In the genomic region with DNA sequence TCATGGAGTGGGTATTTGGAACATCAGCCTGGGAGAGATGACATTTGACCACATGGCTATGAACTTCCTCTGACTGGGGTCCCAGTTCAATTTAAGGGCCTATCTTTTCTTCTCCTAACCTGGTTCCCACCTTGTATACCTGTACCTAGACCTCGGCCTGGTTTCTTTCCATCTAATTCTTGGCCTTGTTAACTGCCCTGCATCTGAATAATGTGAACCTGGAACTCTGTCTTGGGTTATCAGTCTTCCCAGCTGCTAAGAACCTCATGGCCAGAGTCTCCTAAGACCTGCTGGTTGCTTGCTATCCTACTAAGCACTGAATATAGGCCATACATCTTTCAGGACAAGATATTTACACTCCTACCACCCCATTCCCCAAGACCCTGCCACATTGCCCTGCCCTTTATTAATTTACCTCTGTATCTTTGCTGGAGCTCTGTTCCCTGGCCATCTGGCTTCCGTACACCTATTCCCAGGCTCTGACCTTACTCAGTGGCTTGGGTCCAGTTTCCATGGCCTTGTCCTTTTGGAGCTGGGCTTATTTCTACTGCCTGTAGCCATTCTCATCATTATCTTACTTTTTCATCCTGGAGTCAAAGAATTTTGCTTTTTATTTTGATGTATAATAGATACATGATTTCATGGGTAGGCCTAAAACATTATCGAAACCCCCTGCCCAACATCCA, we compare ENCODE assay signal across 21 cellular contexts. TPM values are rescaled to one million over a fixed set of nuclear protein-coding genes. Genes with fewer than 3 reads are reported as not detected.
DNase-seq lines count a peak whose midpoint lies in the region; ATAC-seq and TF ChIP-seq lines count a peak whose summit lies in the region.
"Had no signal": no experiment of that assay in that cellular context is flagged by ENCODE, and none has a peak within 500 bp of the region (broad histone marks: within the 10 kb centered on the region; RNA-seq: fewer than 3 reads in every experiment).

No MANE protein-coding gene starts in this region.

- peaks cover 16% of the 10 kb centered on the region for H3K4me1 Mint-ChIP-seq in activated CD8-positive, alpha-beta memory T cell treated with anti-CD3 and anti-CD28 coated beads, Interleukin-2, amount 10 ng/mL, durations not matched to agents 7 days and 5 days
- H3K4me1 Mint-ChIP-seq in GM23338 (peaks cover 38% of the 10 kb centered on the region), WTC11 (peaks cover 10% of the 10 kb centered on the region)

- WGBS in liver = 77% methylated on average over 3 of the region's 3 CpGs

- H3K4me3 ChIP-seq in GM23338 (no peak overlapping the region), liver (ENCODE audit: low read depth in 1 of 3, low read length in 3 of 3) (no peak overlapping the region)
- H3K4me3 ChIP-seq: A549 had no signal

- no peak for TF ChIP-seq RAD21 in liver (IDR thresholded peaks at IDR 0.05)

- no peak overlapping the region for H3K4me3 Mint-ChIP-seq in activated CD8-positive, alpha-beta memory T cell treated with anti-CD3 and anti-CD28 coated beads, Interleukin-2, amount 10 ng/mL, durations not matched to agents 7 days and 5 days
- H3K4me3 Mint-ChIP-seq in GM23338 (no peak overlapping the region; the same call in 2 of the 3 replicates), WTC11 (no peak overlapping the region)
- H3K4me3 Mint-ChIP-seq: CD4-positive, alpha-beta memory T cell had no signal

- H3K9me2 ChIP-seq in GM23338 (ENCODE audit: insufficient read depth) = no peaks in the 10 kb centered on the region

- H3K36me3 Mint-ChIP-seq in activated CD8-positive, alpha-beta memory T cell treated with anti-CD3 and anti-CD28 coated beads, Interleukin-2, amount 10 ng/mL, durations not matched to agents 7 days and 5 days = peaks cover 58% of the 10 kb centered on the region
- peaks cover 100% of the 10 kb centered on the region for H3K36me3 Mint-ChIP-seq in GM23338 (ENCODE audit: low read depth)
- H3K36me3 Mint-ChIP-seq in WTC11 = peaks cover 77% of the 10 kb centered on the region

- H3K27me3 Mint-ChIP-seq in activated CD8-positive, alpha-beta memory T cell treated with anti-CD3 and anti-CD28 coated beads, Interleukin-2, amount 10 ng/mL, durations not matched to agents 7 days and 5 days = no peaks in the 10 kb centered on the region
- peaks cover 11% of the 10 kb centered on the region for H3K27me3 Mint-ChIP-seq in GM23338 (ENCODE audit: insufficient read depth, low read depth, poor library complexity)
- no peaks in the 10 kb centered on the region for H3K27me3 Mint-ChIP-seq in WTC11 (ENCODE audit: low read depth)
- H3K27me3 Mint-ChIP-seq: CD4-positive, alpha-beta memory T cell had no signal

- ATAC-seq in activated CD8-positive, alpha-beta memory T cell treated with anti-CD3 and anti-CD28 coated beads, Interleukin-2, amount 10 ng/mL, durations not matched to agents 7 days and 5 days = no peak
- ATAC-seq in GM23338 = no peak
- no peak for ATAC-seq in WTC11
- ATAC-seq: A549, PC-3 had no signal

- H3K9ac ChIP-seq in liver (ENCODE audit: low read depth in 1 of 2, low read length in 2 of 2) = no peak overlapping the region

- peaks cover 82% of the 10 kb centered on the region for H4K20me1 ChIP-seq in GM23338 (replicated peaks; ENCODE audit: insufficient read depth)

- H2AFZ ChIP-seq in GM23338 = no peak overlapping the region

- H3K27me3 ChIP-seq in GM23338 (ENCODE audit: insufficient read depth) (no peaks in the 10 kb centered on the region), liver (ENCODE audit: control insufficient read depth in 4 of 4, insufficient read depth in 4 of 4, low read length in 3 of 4) (no peaks in the 10 kb centered on the region)

- no peak overlapping the region for H3K27ac ChIP-seq in GM23338 (ENCODE audit: low read depth)
- H3K27ac ChIP-seq in liver (ENCODE audit: low read depth in 1 of 2, low read length in 2 of 2) = no peak overlapping the region
- H3K27ac ChIP-seq: A549 had no signal

- TF ChIP-seq CTCF in GM23338 (conservative IDR thresholded peaks at IDR 0.05; ENCODE audit: low read depth in 2 of 2) (no peak), WTC11 (IDR thresholded peaks at IDR 0.05) (no peak), liver (IDR thresholded peaks at IDR 0.05; ENCODE audit: low read depth, low read length, missing input control) (no peak)

- H3K9me3 ChIP-seq in liver (ENCODE audit: control insufficient read depth in 4 of 4, low read length in 3 of 4) = no peaks in the 10 kb centered on the region
- H3K9me3 ChIP-seq: A549 had no signal

- no peaks in the 10 kb centered on the region for H3K9me3 Mint-ChIP-seq in activated CD8-positive, alpha-beta memory T cell treated with anti-CD3 and anti-CD28 coated beads, Interleukin-2, amount 10 ng/mL, durations not matched to agents 7 days and 5 days (ENCODE audit: low read depth)
- H3K9me3 Mint-ChIP-seq in GM23338 (peaks cover 3% of the 10 kb centered on the region; the same call in 2 of the 3 replicates), WTC11 (no peaks in the 10 kb centered on the region)
- H3K9me3 Mint-ChIP-seq: CD4-positive, alpha-beta memory T cell had no signal

- peaks cover 100% of the 10 kb centered on the region for H3K79me2 ChIP-seq in GM23338 (replicated peaks; ENCODE audit: insufficient read depth)

- DNase-seq in activated CD8-positive, alpha-beta memory T cell treated with anti-CD3 and anti-CD28 coated beads, Interleukin-2, amount 10 ng/mL, durations not matched to agents 7 days and 5 days = no peak
- no peak for DNase-seq in activated CD8-positive, alpha-beta memory T cell treated with anti-CD3 and anti-CD28 coated beads, Interleukin-2, amount 50 U/mL, for 48 hours
- DNase-seq in GM23338 (ENCODE audit: low spot score) = no peak
- DNase-seq in WTC11 (ENCODE audit: low spot score) = no peak
- no peak for DNase-seq in NCI-H1436 (lab: John Stamatoyannopoulos, UW)
- no peak for DNase-seq in cerebellar cortex (ENCODE audit: low spot score)
- DNase-seq: C1 segment of cervical spinal cord; CD4-positive, alpha-beta memory T cell; COR-L47; DMS53; Karpas-422; NCI-H1092 treated with DMSO at 0.1 percent for 48 hours; NCI-H1436 treated with DMSO at 0.1 percent for 48 hours; NCI-H187 treated with DMSO at 0.1 percent for 48 hours; NCI-H2171 treated with DMSO at 0.1 percent for 48 hours; NCI-H524; NCI-H774; NK-92 treated with Interleukin-12 subunit alpha and Interleukin-12 subunit beta, amount 100 ng/mL, for 24 hours; PC-3 had no signal

- peaks cover 88% of the 10 kb centered on the region for H3K36me3 ChIP-seq in GM23338 (ENCODE audit: insufficient read depth)
- peaks cover 4 to 24% (median 17%) of the 10 kb centered on the region in 4 donors for H3K36me3 ChIP-seq in liver (ENCODE audit: control insufficient read depth in 4 of 4, insufficient read depth in 3 of 4, low read depth in 1 of 4, low read length in 3 of 4)

- H3K27ac Mint-ChIP-seq in activated CD8-positive, alpha-beta memory T cell treated with anti-CD3 and anti-CD28 coated beads, Interleukin-2, amount 10 ng/mL, durations not matched to agents 7 days and 5 days = peak overlapping the region; percentile 33
- H3K27ac Mint-ChIP-seq in GM23338 = peak overlapping the region; percentile 35; the same call in 1 of the 2 replicates
- H3K27ac Mint-ChIP-seq in WTC11 = peak overlapping the region; percentile 17; the same call in 1 of the 2 replicates

- peaks cover 11% of the 10 kb centered on the region for H3K4me1 ChIP-seq in GM23338 (ENCODE audit: insufficient read depth)
- H3K4me1 ChIP-seq in liver (ENCODE audit: control insufficient read depth in 4 of 4, insufficient read depth in 4 of 4, low read length in 3 of 4) = peaks cover 3 to 39% (median 23%) of the 10 kb centered on the region in 4 donors

- POLR2A ChIA-PET in WTC11 (lab: Charles Lee) = interaction anchor here (0.7 to 1.8 kb wide), 2 partner anchors 24 to 44 kb away, joined by 3 to 4 read pairs; no protein-coding TSS in a partner anchor

- H3F3A ChIP-seq in GM23338 (replicated peaks; ENCODE audit: low read depth) = peaks cover 24% of the 10 kb centered on the region

- CTCF ChIA-PET in activated CD8-positive, alpha-beta memory T cell treated with anti-CD3 and anti-CD28 coated beads, Interleukin-2, amount 10 ng/mL, durations not matched to agents 7 days and 5 days (lab: Charles Lee) = interaction anchor here (0.6 to 1.7 kb wide), 2 partner anchors 10 to 65 kb away, joined by 3 to 4 read pairs; no protein-coding TSS in a partner anchor
- CTCF ChIA-PET in WTC11 (lab: Charles Lee) = no interaction called here

- H3K4me2 ChIP-seq in GM23338 = no peak overlapping the region
- H3K4me2 ChIP-seq: A549 had no signal

TF ChIP-seq in WTC11, 78 proteins besides CTCF, POLR2A, EP300 and RAD21 (continues in another document):
- TF ChIP-seq CREM (CRISPR knock-in tag; IDR thresholded peaks at IDR 0.05) = no peak
- TF ChIP-seq, protein P1, sequence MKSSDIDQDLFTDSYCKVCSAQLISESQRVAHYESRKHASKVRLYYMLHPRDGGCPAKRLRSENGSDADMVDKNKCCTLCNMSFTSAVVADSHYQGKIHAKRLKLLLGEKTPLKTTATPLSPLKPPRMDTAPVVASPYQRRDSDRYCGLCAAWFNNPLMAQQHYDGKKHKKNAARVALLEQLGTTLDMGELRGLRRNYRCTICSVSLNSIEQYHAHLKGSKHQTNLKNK (CRISPR knock-in tag; IDR thresholded peaks at IDR 0.05) = no peak
- no peak for TF ChIP-seq GABPB1 (CRISPR knock-in tag; IDR thresholded peaks at IDR 0.05)
- TF ChIP-seq ETV6 (CRISPR knock-in tag; IDR thresholded peaks at IDR 0.05) = no peak

TF ChIP-seq in liver, 16 proteins besides CTCF, POLR2A, EP300 and RAD21 (continues in another document):
- TF ChIP-seq HNF4A (conservative IDR thresholded peaks at IDR 0.05) = peak; percentile 71 to 81

RNA-seq across cellular contexts. Expression of a gene that starts 6.6 kb away (rescaled TPM):
- total RNA-seq in activated CD8-positive, alpha-beta memory T cell treated with anti-CD3 and anti-CD28 coated beads, Interleukin-2, amount 10 ng/mL, durations not matched to agents 7 days and 5 days = 100 to 1,000 TPM in 1 of 2 experiments, 10 to 100 TPM in 1; 72.8 to 118 TPM
- total RNA-seq in GM23338 (2014; rRNA removed; shearing (Covaris generic)) = 486 and 511 TPM in 2 replicates
- polyA plus RNA-seq in GM23338 (2016; fragmentation: Nextera tagmentation; extraction: Ambion mirVana) (386 and 414 TPM in 2 replicates), liver (100 to 1,000 TPM in 1 of 2 donors, 10 to 100 TPM in 1; 76.5 to 156 TPM)
- total RNA-seq in WTC11 (2021) (169 to 240 TPM (median 173 TPM) in 3 replicates), liver (10 to 100 TPM; 28.0 to 57.1 TPM)
